In genomic region chr15:58933311-58934113, GRCh38 we compare ENCODE assay signal across 8 cellular contexts. TPM values are rescaled to one million over a fixed set of nuclear protein-coding genes. Genes with fewer than 3 reads are reported as not detected.
A peak's percentile ranks its signal among the peaks of the same experiment; 100 is the strongest.
DNase-seq lines count a peak whose midpoint lies in the region; ATAC-seq and TF ChIP-seq lines count a peak whose summit lies in the region.

Gene SLTM (minus strand): TSS chr15:58933679. CDS start chr15:58933565, 114 bp downstream.

- H3K27ac ChIP-seq in right cardiac atrium (ENCODE audit: low read length) = peak within 1 kb of the TSS; percentile 94
- peak within 1 kb of the TSS; percentile 94 for H3K27ac ChIP-seq in rectal smooth muscle tissue (ENCODE audit: low read depth, low read length)
- H3K27ac ChIP-seq in vagina = peak within 1 kb of the TSS; percentile 98

- H3K9ac ChIP-seq in rectal smooth muscle tissue (ENCODE audit: low read length) = peak within 1 kb of the TSS; percentile 95

- no peaks in the 10 kb centered on the region for H3K9me3 ChIP-seq in right cardiac atrium (ENCODE audit: control insufficient read depth, low read length)
- H3K9me3 ChIP-seq in vagina = no peaks in the 10 kb centered on the region

- H3K4me3 ChIP-seq in right cardiac atrium (ENCODE audit: low read length) (peak within 1 kb of the TSS; percentile 78), rectal smooth muscle tissue (ENCODE audit: low read length) (peak within 1 kb of the TSS; percentile 83), vagina (peak within 1 kb of the TSS; percentile 58 to 70)

- H3K4me1 ChIP-seq in right cardiac atrium (ENCODE audit: control insufficient read depth, insufficient read depth, low read length) = no peaks in the 10 kb centered on the region
- peaks cover 11% of the 10 kb centered on the region for H3K4me1 ChIP-seq in rectal smooth muscle tissue (ENCODE audit: control insufficient read depth, insufficient read depth, low read length)
- peaks cover 29% of the 10 kb centered on the region for H3K4me1 ChIP-seq in vagina

- peak; percentile 90 for ATAC-seq in GM18505 (IDR thresholded peaks at IDR 0.05; ENCODE audit: unreplicated experiment)
- ATAC-seq in HG02970 (IDR thresholded peaks at IDR 0.05; ENCODE audit: low FRiP score, unreplicated experiment) = peak; percentile 81
- ATAC-seq in right cardiac atrium = peak; percentile 98

- no peaks in the 10 kb centered on the region for H3K27me3 ChIP-seq in right cardiac atrium (ENCODE audit: control insufficient read depth, insufficient read depth)
- H3K27me3 ChIP-seq in rectal smooth muscle tissue (ENCODE audit: control insufficient read depth, insufficient read depth, low read length) = no peaks in the 10 kb centered on the region
- H3K27me3 ChIP-seq in vagina = no peaks in the 10 kb centered on the region

- TF ChIP-seq POLR2A in GM18505 (IDR thresholded peaks at IDR 0.05; ENCODE audit: borderline replicate concordance, extremely low read depth, insufficient read depth, insufficient read length) = peak; percentile 99
- TF ChIP-seq POLR2A in vagina (IDR thresholded peaks at IDR 0.05) = peak in 1 of 2 donors; percentile 92

- H3K36me3 ChIP-seq in rectal smooth muscle tissue (ENCODE audit: control insufficient read depth, insufficient read depth, low read length) (peaks cover 5% of the 10 kb centered on the region), vagina (no peaks in the 10 kb centered on the region)

- under 1% methylated on average over 98 of the region's 98 CpGs for WGBS in right cardiac atrium

- peak; percentile 72 to 85 for DNase-seq in NCI-H1930 (lab: John Stamatoyannopoulos, UW)
- peak; percentile 64 to 96 (median 88) for DNase-seq in anterior cingulate cortex (lab: John Stamatoyannopoulos, UW)
- DNase-seq in right cardiac atrium = peak; percentile 95 to 98 (median 98)
- peak in 1 of 2 donors; percentile 95 for DNase-seq in vagina (ENCODE audit: extremely low spot score in 2 of 2)

- intact Hi-C loops in T-helper 2 cell treated with Interferon-gamma antibody and Interleukin-4, amounts not matched to agents 100 ng/mL and 5 ng/mL, for 36 hours (cut with micrococcal nuclease) = loop anchor here (1.0 to 10.0 kb wide), 7 partner anchors 25 to 756 kb away; partner anchors contain the start of genes BNIP2, CCNB2, MINDY2 and RNF111
- intact Hi-C loops in right cardiac atrium (cut with DNase I) = no loop called here
- intact Hi-C loops in vagina (cut with DNase I) = loop anchor here (5.0 kb wide), 1 partner anchor 2001 kb away; no protein-coding TSS in a partner anchor

- TF ChIP-seq CTCF in vagina (IDR thresholded peaks at IDR 0.05) = peak in 1 of 3 experiments; percentile 18

RNA-seq across cellular contexts. Expression of gene SLTM, which starts in this region (rescaled TPM):
- 124 and 130 TPM in 2 replicates for total RNA-seq in T-helper 2 cell treated with Interferon-gamma antibody and Interleukin-4, amounts not matched to agents 100 ng/mL and 5 ng/mL, for 36 hours
- total RNA-seq in right cardiac atrium (10 to 100 TPM; 44.0 to 69.3 (median 55.0) TPM), vagina (76.9 TPM)
- polyA plus RNA-seq in right cardiac atrium = 43.7 TPM

Comparison
In these comparisons a context has a peak if more than half of its experiments do, and no peak if none do; other contexts are left out.
1. intact Hi-C loops: an anchor here in T-helper 2 cell treated with Interferon-gamma antibody and Interleukin-4, amounts not matched to agents 100 ng/mL and 5 ng/mL, for 36 hours (1.0 to 10.0 kb wide) and vagina (5.0 kb wide); none called in right cardiac atrium.